1 cellular context compared by ENCODE assay signal in genomic region chr12:30696103-30696408, GRCh38.
TF ChIP-seq lines count a peak whose summit lies in the region.

No MANE protein-coding gene starts in this region.

TF ChIP-seq in SK-N-SH, 30 proteins besides CTCF, POLR2A, EP300 and RAD21 (continued from another document):
- TF ChIP-seq NRF1 (IDR thresholded peaks at IDR 0.05; ENCODE audit: low read depth, low read length), result no peak
TF ChIP-seq in SK-N-SH: peak in this region for 0.
